20 cellular contexts compared by ENCODE assay signal in genomic region chr1:224496826-224497225, GRCh38.
DNase-seq lines count a peak whose midpoint lies in the region; ATAC-seq and TF ChIP-seq lines count a peak whose summit lies in the region.
"Had no signal": no experiment of that assay in that cellular context is flagged by ENCODE, and none has a peak within 500 bp of the region (broad histone marks: within the 10 kb centered on the region; RNA-seq: fewer than 3 reads in every experiment).

No MANE protein-coding gene starts in this region.

- H3K4me1 ChIP-seq in IMR-90 (ENCODE audit: control insufficient read depth, insufficient read depth, low read length), result peaks cover 16% of the 10 kb centered on the region
- H3K4me1 ChIP-seq in naive thymus-derived CD4-positive, alpha-beta T cell (ENCODE audit: control insufficient read depth in 2 of 2, insufficient read depth in 2 of 2, low read length in 2 of 2), result peaks cover 0 to 14% of the 10 kb centered on the region in 2 donors

- no peaks in the 10 kb centered on the region for H3K9me3 ChIP-seq in IMR-90 (ENCODE audit: control insufficient read depth, insufficient read depth, low read length)
- H3K9me3 ChIP-seq in naive thymus-derived CD4-positive, alpha-beta T cell (ENCODE audit: control insufficient read depth in 2 of 3, low read length in 3 of 3), result no peaks in the 10 kb centered on the region
- H3K9me3 ChIP-seq: ovary, sigmoid colon, stomach, upper lobe of left lung had no signal

- H3K27ac Mint-ChIP-seq in activated naive CD4-positive, alpha-beta T cell treated with anti-CD3 and anti-CD28 coated beads for 36 hours, result peak overlapping the region; percentile 76
- H3K27ac Mint-ChIP-seq in activated naive CD8-positive, alpha-beta T cell treated with anti-CD3 and anti-CD28 coated beads, Interleukin-2, amount 10 ng/mL, durations not matched to agents 7 days and 5 days, result peak overlapping the region; percentile 44
- peak overlapping the region; percentile 93 for H3K27ac Mint-ChIP-seq in stimulated activated effector memory CD8-positive, alpha-beta T cell treated with anti-CD3 and anti-CD28 coated beads, Interleukin-12 subunit alpha, Interleukin-12 subunit beta, amount 100 ng/mL, for 72 hours
- peak overlapping the region in 1 of 9 donors; percentile 73 for H3K27ac Mint-ChIP-seq in naive thymus-derived CD4-positive, alpha-beta T cell

- POLR2A ChIA-PET in IMR-90 (lab: Charles Lee; ENCODE audit: unreplicated experiment), result no interaction called here
- POLR2A ChIA-PET in activated naive CD8-positive, alpha-beta T cell treated with anti-CD3 and anti-CD28 coated beads, Interleukin-2, amount 10 ng/mL, durations not matched to agents 7 days and 5 days (lab: Charles Lee), result no interaction called here
- POLR2A ChIA-PET in naive thymus-derived CD4-positive, alpha-beta T cell (lab: Charles Lee), result no interaction called here

- H3K9ac ChIP-seq in IMR-90 (ENCODE audit: low read depth, low read length), result no peak overlapping the region

- H3K27me3 Mint-ChIP-seq in activated naive CD4-positive, alpha-beta T cell treated with anti-CD3 and anti-CD28 coated beads for 36 hours (ENCODE audit: low read depth), result peaks cover 1% of the 10 kb centered on the region
- H3K27me3 Mint-ChIP-seq in activated naive CD8-positive, alpha-beta T cell treated with anti-CD3 and anti-CD28 coated beads, Interleukin-2, amount 10 ng/mL, durations not matched to agents 7 days and 5 days, result no peaks in the 10 kb centered on the region
- H3K27me3 Mint-ChIP-seq in naive thymus-derived CD4-positive, alpha-beta T cell, result no peaks in the 10 kb centered on the region

- H3K23ac ChIP-seq in IMR-90 (ENCODE audit: low read depth, low read length), result no peak overlapping the region

- H3K36me3 ChIP-seq in IMR-90 (ENCODE audit: control insufficient read depth, insufficient read depth, low read length), result no peaks in the 10 kb centered on the region
- no peaks in the 10 kb centered on the region for H3K36me3 ChIP-seq in naive thymus-derived CD4-positive, alpha-beta T cell (ENCODE audit: control insufficient read depth in 2 of 3, insufficient read depth in 3 of 3, low read length in 3 of 3)
- H3K36me3 ChIP-seq: ovary, sigmoid colon, stomach, upper lobe of left lung had no signal

- peaks cover 5% of the 10 kb centered on the region for H3K9me3 Mint-ChIP-seq in activated naive CD4-positive, alpha-beta T cell treated with anti-CD3 and anti-CD28 coated beads for 36 hours
- H3K9me3 Mint-ChIP-seq in activated naive CD8-positive, alpha-beta T cell treated with anti-CD3 and anti-CD28 coated beads, Interleukin-2, amount 10 ng/mL, durations not matched to agents 7 days and 5 days, result peaks cover 3% of the 10 kb centered on the region
- H3K9me3 Mint-ChIP-seq in stimulated activated effector memory CD8-positive, alpha-beta T cell treated with anti-CD3 and anti-CD28 coated beads, Interleukin-12 subunit alpha, Interleukin-12 subunit beta, amount 100 ng/mL, for 72 hours, result peaks cover 5% of the 10 kb centered on the region
- H3K9me3 Mint-ChIP-seq in naive thymus-derived CD4-positive, alpha-beta T cell, result peaks cover 0 to 16% (median 4%) of the 10 kb centered on the region in 11 donors

- H2BK15ac ChIP-seq in IMR-90 (ENCODE audit: low read depth, low read length), result no peak overlapping the region

- peaks cover 37% of the 10 kb centered on the region for H3K4me1 Mint-ChIP-seq in activated naive CD4-positive, alpha-beta T cell treated with anti-CD3 and anti-CD28 coated beads for 36 hours (ENCODE audit: low read depth)
- H3K4me1 Mint-ChIP-seq in activated naive CD8-positive, alpha-beta T cell treated with anti-CD3 and anti-CD28 coated beads, Interleukin-2, amount 10 ng/mL, durations not matched to agents 7 days and 5 days, result peaks cover 36% of the 10 kb centered on the region
- peaks cover 46% of the 10 kb centered on the region for H3K4me1 Mint-ChIP-seq in stimulated activated effector memory CD8-positive, alpha-beta T cell treated with anti-CD3 and anti-CD28 coated beads, Interleukin-12 subunit alpha, Interleukin-12 subunit beta, amount 100 ng/mL, for 72 hours
- H3K4me1 Mint-ChIP-seq in naive thymus-derived CD4-positive, alpha-beta T cell, result peaks cover 17 to 46% (median 20%) of the 10 kb centered on the region in 7 donors

- peaks cover 2% of the 10 kb centered on the region for H3K36me3 Mint-ChIP-seq in activated naive CD4-positive, alpha-beta T cell treated with anti-CD3 and anti-CD28 coated beads for 36 hours (ENCODE audit: low read depth)
- H3K36me3 Mint-ChIP-seq in activated naive CD8-positive, alpha-beta T cell treated with anti-CD3 and anti-CD28 coated beads, Interleukin-2, amount 10 ng/mL, durations not matched to agents 7 days and 5 days, result peaks cover 9% of the 10 kb centered on the region
- no peaks in the 10 kb centered on the region for H3K36me3 Mint-ChIP-seq in stimulated activated effector memory CD8-positive, alpha-beta T cell treated with anti-CD3 and anti-CD28 coated beads, Interleukin-12 subunit alpha, Interleukin-12 subunit beta, amount 100 ng/mL, for 72 hours
- peaks cover 0 to 16% (median 7%) of the 10 kb centered on the region in 5 donors for H3K36me3 Mint-ChIP-seq in naive thymus-derived CD4-positive, alpha-beta T cell

- no peak overlapping the region for H2BK20ac ChIP-seq in IMR-90 (ENCODE audit: low read depth, low read length)

- BruUV-seq in IMR-90 (replicated peaks; lab: Mats Ljungman, UMichigan), result no TSS peak

- no peaks in the 10 kb centered on the region for H4K20me1 ChIP-seq in IMR-90 (ENCODE audit: insufficient read depth, low read length)

- peak overlapping the region; percentile 98 for H2BK5ac ChIP-seq in IMR-90 (ENCODE audit: low read depth, low read length, poor library complexity, severe bottlenecking)

- no peak overlapping the region for H3K14ac ChIP-seq in IMR-90 (replicated peaks; ENCODE audit: low read depth, low read length)

- no peak overlapping the region for H3K4me3 ChIP-seq in IMR-90 (ENCODE audit: insufficient read depth, low read depth, low read length)
- H3K4me3 ChIP-seq in naive thymus-derived CD4-positive, alpha-beta T cell (ENCODE audit: low read length), result no peak overlapping the region
- H3K4me3 ChIP-seq: ovary, sigmoid colon, stomach, upper lobe of left lung had no signal

- CTCF ChIA-PET in activated naive CD4-positive, alpha-beta T cell treated with anti-CD3 and anti-CD28 coated beads for 36 hours (lab: Charles Lee), result interaction anchor here (6.1 kb wide), 1 partner anchor 16 kb away, joined by 38 read pairs; no protein-coding TSS in a partner anchor
- CTCF ChIA-PET in IMR-90 (lab: Yijun Ruan, JAX), result no interaction called here
- CTCF ChIA-PET in naive thymus-derived CD4-positive, alpha-beta T cell (lab: Charles Lee), result interaction anchor here (1.4 kb wide), 1 partner anchor 12 kb away, joined by 3 read pairs; no protein-coding TSS in a partner anchor

- H3K4ac ChIP-seq in IMR-90 (ENCODE audit: low read depth, low read length), result no peak overlapping the region

- intact Hi-C loops in activated naive CD4-positive, alpha-beta T cell treated with anti-CD3 and anti-CD28 coated beads for 36 hours (cut with micrococcal nuclease), result loop anchor here (5.0 to 10.0 kb wide), 4 partner anchors 235 to 1508 kb away; partner anchors contain the start of gene TP53BP2
- intact Hi-C loops in IMR-90 (cut with micrococcal nuclease), result no loop called here
- intact Hi-C loops in naive thymus-derived CD4-positive, alpha-beta T cell (cut with micrococcal nuclease), result loop anchor here in 1 of 2 donors (5.0 kb wide), 1 partner anchor 40 kb away; no protein-coding TSS in a partner anchor

- H3K4me3 Mint-ChIP-seq in activated naive CD4-positive, alpha-beta T cell treated with anti-CD3 and anti-CD28 coated beads for 36 hours, result no peak overlapping the region
- no peak overlapping the region for H3K4me3 Mint-ChIP-seq in activated naive CD8-positive, alpha-beta T cell treated with anti-CD3 and anti-CD28 coated beads, Interleukin-2, amount 10 ng/mL, durations not matched to agents 7 days and 5 days
- no peak overlapping the region for H3K4me3 Mint-ChIP-seq in stimulated activated effector memory CD8-positive, alpha-beta T cell treated with anti-CD3 and anti-CD28 coated beads, Interleukin-12 subunit alpha, Interleukin-12 subunit beta, amount 100 ng/mL, for 72 hours
- H3K4me3 Mint-ChIP-seq in naive thymus-derived CD4-positive, alpha-beta T cell, result no peak overlapping the region

- no peak for ATAC-seq in IMR-90 (ENCODE audit: low read depth)
- ATAC-seq in activated naive CD8-positive, alpha-beta T cell treated with anti-CD3 and anti-CD28 coated beads, Interleukin-2, amount 10 ng/mL, durations not matched to agents 7 days and 5 days (ENCODE audit: low read depth), result no peak
- ATAC-seq in stimulated activated effector memory CD8-positive, alpha-beta T cell treated with anti-CD3 and anti-CD28 coated beads, Interleukin-12 subunit alpha, Interleukin-12 subunit beta, amount 100 ng/mL, for 72 hours, result no peak
- no peak for ATAC-seq in naive thymus-derived CD4-positive, alpha-beta T cell
- ATAC-seq: HepG2 had no signal

- H3K56ac ChIP-seq in IMR-90 (ENCODE audit: extremely low read depth, insufficient read depth, low read length), result no peak overlapping the region

- TF ChIP-seq CTCF in IMR-90 (conservative IDR thresholded peaks at IDR 0.05; ENCODE audit: low read depth, low read length), result no peak

- no peak overlapping the region for H3K27ac ChIP-seq in IMR-90 (ENCODE audit: insufficient read depth, low read length)
- no peak overlapping the region for H3K27ac ChIP-seq in naive thymus-derived CD4-positive, alpha-beta T cell (ENCODE audit: low read depth, low read length)
- H3K27ac ChIP-seq: ovary had no signal

- H3K9me1 ChIP-seq in IMR-90 (ENCODE audit: insufficient read depth, low read length), result peaks cover 15% of the 10 kb centered on the region

- H2AFZ ChIP-seq in IMR-90 (replicated peaks; ENCODE audit: low read length, poor library complexity), result no peak overlapping the region

- H4K8ac ChIP-seq in IMR-90 (ENCODE audit: low read depth in 2 of 2, low read length in 2 of 2), result no peak overlapping the region

- dilution Hi-C loops in IMR-90 (cut with HindIII; ENCODE audit: low sequenced_read_pairs, unreplicated experiment), result no loop called here

- H4K5ac ChIP-seq in IMR-90 (ENCODE audit: low read depth, low read length), result no peak overlapping the region

- in situ Hi-C loops in IMR-90 (cut with MboI; ENCODE audit: low sequenced_read_pairs), result loop anchor here (25.0 kb wide), 1 partner anchor 915 kb away; no protein-coding TSS in a partner anchor

- no peak overlapping the region for H2AK9ac ChIP-seq in IMR-90 (replicated peaks; ENCODE audit: low read depth, low read length, poor library complexity)

- no CpG with 5 or more reads among the region's 1 CpG for WGBS in IMR-90 (ENCODE audit: extremely low coverage in 2 of 2, insufficient read length in 1 of 2), 2 experiments

- H4K91ac ChIP-seq in IMR-90 (ENCODE audit: insufficient read depth, low read depth, low read length), result no peak overlapping the region

- no peak for TF ChIP-seq RAD21 in IMR-90 (IDR thresholded peaks at IDR 0.05; ENCODE audit: low read length)

- H3K4me2 ChIP-seq in IMR-90 (ENCODE audit: low read depth, low read length), result no peak overlapping the region

- no peaks in the 10 kb centered on the region for H3K79me1 ChIP-seq in IMR-90 (ENCODE audit: low read depth in 1 of 2, low read length in 2 of 2)

- no peak for DNase-seq in activated naive CD4-positive, alpha-beta T cell treated with anti-CD3 and anti-CD28 coated beads for 36 hours
- DNase-seq in activated naive CD4-positive, alpha-beta T cell treated with Interleukin-2 at 50 U/mL for 16 hours, result no peak
- DNase-seq in IMR-90 (no peak), ureter (ENCODE audit: low spot score) (no peak)
- DNase-seq in activated naive CD8-positive, alpha-beta T cell treated with anti-CD3 and anti-CD28 coated beads, Interleukin-2, amount 10 ng/mL, durations not matched to agents 7 days and 5 days, result no peak
- no peak for DNase-seq in stimulated activated effector memory CD8-positive, alpha-beta T cell treated with anti-CD3 and anti-CD28 coated beads, Interleukin-12 subunit alpha, Interleukin-12 subunit beta, amount 100 ng/mL, for 72 hours (ENCODE audit: low spot score in 2 of 2)
- no peak for DNase-seq in naive thymus-derived CD4-positive, alpha-beta T cell
- DNase-seq in activated effector memory CD4-positive, alpha-beta T cell treated with anti-CD3 and anti-CD28 coated beads, Interleukin-2, amount 50 U/mL, for 16 hours, result no peak
- DNase-seq: activated CD8-positive, alpha-beta memory T cell treated with anti-CD3 and anti-CD28 coated beads, Interleukin-2, amount 50 U/mL, for 4 hours; amniotic stem cell; effector CD4-positive, alpha-beta T cell; GOT3; head of caudate nucleus; NCI-H2029 treated with DMSO at 0.1 percent for 48 hours; NCI-H446 treated with DMSO at 0.1 percent for 48 hours; ovary; sigmoid colon; stomach; upper lobe of left lung had no signal

- no peak for TF ChIP-seq POLR2A in IMR-90 (IDR thresholded peaks at IDR 0.05; ENCODE audit: low read depth, low read length)

- no peak overlapping the region; the same call in 1 of the 2 replicates for H2AK5ac ChIP-seq in IMR-90 (ENCODE audit: low read depth, low read length)

- no peak overlapping the region for H2BK120ac ChIP-seq in IMR-90 (ENCODE audit: low read depth, low read length)

- H3K27me3 ChIP-seq in IMR-90 (ENCODE audit: control insufficient read depth, insufficient read depth, low read length), result no peaks in the 10 kb centered on the region
- no peaks in the 10 kb centered on the region for H3K27me3 ChIP-seq in naive thymus-derived CD4-positive, alpha-beta T cell (ENCODE audit: control insufficient read depth in 2 of 2, insufficient read depth in 2 of 2, low read length in 2 of 2)
- H3K27me3 ChIP-seq: ovary, sigmoid colon, stomach, upper lobe of left lung had no signal

- no peak overlapping the region for H3K18ac ChIP-seq in IMR-90 (ENCODE audit: low read depth, low read length)
